ENCODE assay signal across 27 cellular contexts in genomic region chr20:7415427-7415826, GRCh38.
"Had no signal": no experiment of that assay in that cellular context is flagged by ENCODE, and none has a peak within 500 bp of the region (broad histone marks: within the 10 kb centered on the region; RNA-seq: fewer than 3 reads in every experiment).

No MANE protein-coding gene starts in this region.

- H3K4me3 ChIP-seq: stomach, suprapubic skin, testis, thoracic aorta, thyroid gland, tibial artery, tibial nerve, transverse colon, upper lobe of left lung, upper lobe of right lung, uterus, vagina had no signal

- H3K27ac ChIP-seq: stomach, suprapubic skin, testis, thoracic aorta, thyroid gland, tibial artery, tibial nerve, transverse colon, upper lobe of left lung, upper lobe of right lung, uterus, vagina had no signal

- FAIRE-seq: urothelium cell line had no signal

- H3K4me1 ChIP-seq: stomach, suprapubic skin, testis, thyroid gland, tibial artery, tibial nerve, transverse colon, upper lobe of left lung, upper lobe of right lung, uterus, vagina had no signal

- DNase-seq: stimulated activated CD4-positive, alpha-beta T cell treated with anti-CD3 and anti-CD28 coated beads, Interleukin-2, amount 100 ng/mL, for 48 hours; stimulated activated CD4-positive, alpha-beta T cell treated with anti-CD3 and anti-CD28 coated beads, Interleukin-4, amount 100 ng/mL, for 1 hour; stimulated activated CD4-positive, alpha-beta T cell treated with anti-CD3 and anti-CD28 coated beads, Interleukin-4, amount 100 ng/mL, for 24 hours; stimulated activated CD4-positive, alpha-beta T cell treated with anti-CD3 and anti-CD28 coated beads, Interleukin-4, amount 100 ng/mL, for 4 hours; stimulated activated CD8-positive, alpha-beta memory T cell treated with anti-CD3 and anti-CD28 coated beads, Interleukin-4, amount 100 ng/mL, for 48 hours; stimulated activated naive B cell treated with anti-CD40 and anti-IgM and Interleukin-4, amounts not matched to agents 10 μg/mL and 1 μg/mL and 100 μg/mL, for 72 hours; stimulated activated naive CD4-positive, alpha-beta T cell; stimulated activated naive CD4-positive, alpha-beta T cell treated with Interleukin-2 at 50 U/mL for 16 hours; stimulated activated naive CD8-positive, alpha-beta T cell treated with anti-CD3 and anti-CD28 coated beads, Interleukin-15, amount 100 ng/mL, for 72 hours; stimulated activated naive CD8-positive, alpha-beta T cell treated with anti-CD3 and anti-CD28 coated beads, Interleukin-15, Interleukin-2, amounts not matched to agents 100 U/mL and 50 U/mL, for 24 hours; stomach; substantia nigra; testis; thyroid gland; tibial artery; transverse colon; trophoblast cell; upper lobe of left lung; upper lobe of right lung; uterus had no signal

- H3K9me3 ChIP-seq: stomach, suprapubic skin, testis, thoracic aorta, thyroid gland, tibial artery, tibial nerve, transverse colon, upper lobe of left lung, upper lobe of right lung, uterus, vagina had no signal

- H3K27me3 ChIP-seq: stomach, suprapubic skin, testis, thyroid gland, tibial artery, tibial nerve, transverse colon, upper lobe of left lung, upper lobe of right lung, uterus, vagina had no signal

- H3K36me3 ChIP-seq: stomach, suprapubic skin, thoracic aorta, thyroid gland, tibial artery, tibial nerve, transverse colon, upper lobe of left lung, upper lobe of right lung, uterus, vagina had no signal

- ATAC-seq: stimulated activated effector memory CD8-positive, alpha-beta T cell treated with anti-CD3 and anti-CD28 coated beads, Interleukin-12 subunit alpha, Interleukin-12 subunit beta, amount 100 ng/mL, for 72 hours; stimulated activated memory B cell treated with anti-CD40 and anti-IgM and Interleukin-4, amounts not matched to agents 10 μg/mL and 1 μg/mL and 100 μg/mL, for 72 hours; stimulated activated naive B cell treated with anti-CD40 and anti-IgM and Interleukin-4, amounts not matched to agents 10 μg/mL and 1 μg/mL and 100 μg/mL, for 72 hours; stimulated activated naive CD8-positive, alpha-beta T cell treated with anti-CD3 and anti-CD28 coated beads, Interleukin-15, amount 100 ng/mL, for 72 hours; stimulated activated naive CD8-positive, alpha-beta T cell treated with anti-CD3 and anti-CD28 coated beads, Interleukin-15, Interleukin-2, amounts not matched to agents 100 U/mL and 50 U/mL, for 24 hours; upper lobe of right lung had no signal
